Comparison of ENCODE assay signal across 1 cellular context in the genomic region with DNA sequence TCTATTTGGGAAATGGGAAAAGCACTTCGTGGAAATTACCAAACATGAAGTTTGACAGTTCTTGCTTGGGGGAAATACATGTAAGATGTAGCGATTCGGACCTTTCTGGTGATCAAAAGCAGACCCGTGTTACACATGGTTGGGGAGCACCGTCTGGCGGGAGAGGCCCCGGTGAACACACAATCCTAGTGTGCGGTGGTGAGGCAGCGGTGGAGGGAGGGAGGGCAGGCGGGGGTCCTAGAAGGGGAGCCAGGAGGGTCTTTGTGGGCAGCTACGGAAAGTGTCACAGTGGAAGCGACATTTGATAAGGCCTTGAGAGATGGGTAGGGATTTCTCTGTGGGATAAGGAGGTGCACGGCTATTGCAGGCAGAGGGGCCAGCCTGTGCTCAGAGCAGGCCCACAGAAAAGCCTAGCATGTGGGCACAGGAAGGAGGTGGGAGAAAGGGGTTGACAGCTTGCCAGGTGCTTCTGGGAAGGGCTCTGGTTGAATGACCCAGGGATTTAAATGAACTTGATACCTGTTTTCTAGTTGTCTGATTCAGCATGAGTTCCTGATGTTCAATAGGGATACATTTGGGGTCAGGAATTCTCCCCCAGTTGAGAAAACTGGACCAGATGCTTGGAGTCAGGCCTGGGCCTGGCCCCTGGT.
TF ChIP-seq lines count a peak whose summit lies in the region.

No MANE protein-coding gene starts in this region.

TF ChIP-seq in GM23338, 12 proteins besides CTCF, POLR2A, EP300 and RAD21:
- TF ChIP-seq, protein P1, sequence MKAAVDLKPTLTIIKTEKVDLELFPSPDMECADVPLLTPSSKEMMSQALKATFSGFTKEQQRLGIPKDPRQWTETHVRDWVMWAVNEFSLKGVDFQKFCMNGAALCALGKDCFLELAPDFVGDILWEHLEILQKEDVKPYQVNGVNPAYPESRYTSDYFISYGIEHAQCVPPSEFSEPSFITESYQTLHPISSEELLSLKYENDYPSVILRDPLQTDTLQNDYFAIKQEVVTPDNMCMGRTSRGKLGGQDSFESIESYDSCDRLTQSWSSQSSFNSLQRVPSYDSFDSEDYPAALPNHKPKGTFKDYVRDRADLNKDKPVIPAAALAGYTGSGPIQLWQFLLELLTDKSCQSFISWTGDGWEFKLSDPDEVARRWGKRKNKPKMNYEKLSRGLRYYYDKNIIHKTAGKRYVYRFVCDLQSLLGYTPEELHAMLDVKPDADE (IDR thresholded peaks at IDR 0.05), result no peak
- no peak for TF ChIP-seq CREB1 (CRISPR knock-in tag; IDR thresholded peaks at IDR 0.05; ENCODE audit: low read depth)
- no peak for TF ChIP-seq NANOG (IDR thresholded peaks at IDR 0.05; ENCODE audit: borderline replicate concordance)
- no peak for TF ChIP-seq EZH2phosphoT487 (IDR thresholded peaks at IDR 0.05; ENCODE audit: unreplicated experiment)
- no peak for TF ChIP-seq ZNF114 (CRISPR knock-in tag; IDR thresholded peaks at IDR 0.05)
- TF ChIP-seq, protein P2, sequence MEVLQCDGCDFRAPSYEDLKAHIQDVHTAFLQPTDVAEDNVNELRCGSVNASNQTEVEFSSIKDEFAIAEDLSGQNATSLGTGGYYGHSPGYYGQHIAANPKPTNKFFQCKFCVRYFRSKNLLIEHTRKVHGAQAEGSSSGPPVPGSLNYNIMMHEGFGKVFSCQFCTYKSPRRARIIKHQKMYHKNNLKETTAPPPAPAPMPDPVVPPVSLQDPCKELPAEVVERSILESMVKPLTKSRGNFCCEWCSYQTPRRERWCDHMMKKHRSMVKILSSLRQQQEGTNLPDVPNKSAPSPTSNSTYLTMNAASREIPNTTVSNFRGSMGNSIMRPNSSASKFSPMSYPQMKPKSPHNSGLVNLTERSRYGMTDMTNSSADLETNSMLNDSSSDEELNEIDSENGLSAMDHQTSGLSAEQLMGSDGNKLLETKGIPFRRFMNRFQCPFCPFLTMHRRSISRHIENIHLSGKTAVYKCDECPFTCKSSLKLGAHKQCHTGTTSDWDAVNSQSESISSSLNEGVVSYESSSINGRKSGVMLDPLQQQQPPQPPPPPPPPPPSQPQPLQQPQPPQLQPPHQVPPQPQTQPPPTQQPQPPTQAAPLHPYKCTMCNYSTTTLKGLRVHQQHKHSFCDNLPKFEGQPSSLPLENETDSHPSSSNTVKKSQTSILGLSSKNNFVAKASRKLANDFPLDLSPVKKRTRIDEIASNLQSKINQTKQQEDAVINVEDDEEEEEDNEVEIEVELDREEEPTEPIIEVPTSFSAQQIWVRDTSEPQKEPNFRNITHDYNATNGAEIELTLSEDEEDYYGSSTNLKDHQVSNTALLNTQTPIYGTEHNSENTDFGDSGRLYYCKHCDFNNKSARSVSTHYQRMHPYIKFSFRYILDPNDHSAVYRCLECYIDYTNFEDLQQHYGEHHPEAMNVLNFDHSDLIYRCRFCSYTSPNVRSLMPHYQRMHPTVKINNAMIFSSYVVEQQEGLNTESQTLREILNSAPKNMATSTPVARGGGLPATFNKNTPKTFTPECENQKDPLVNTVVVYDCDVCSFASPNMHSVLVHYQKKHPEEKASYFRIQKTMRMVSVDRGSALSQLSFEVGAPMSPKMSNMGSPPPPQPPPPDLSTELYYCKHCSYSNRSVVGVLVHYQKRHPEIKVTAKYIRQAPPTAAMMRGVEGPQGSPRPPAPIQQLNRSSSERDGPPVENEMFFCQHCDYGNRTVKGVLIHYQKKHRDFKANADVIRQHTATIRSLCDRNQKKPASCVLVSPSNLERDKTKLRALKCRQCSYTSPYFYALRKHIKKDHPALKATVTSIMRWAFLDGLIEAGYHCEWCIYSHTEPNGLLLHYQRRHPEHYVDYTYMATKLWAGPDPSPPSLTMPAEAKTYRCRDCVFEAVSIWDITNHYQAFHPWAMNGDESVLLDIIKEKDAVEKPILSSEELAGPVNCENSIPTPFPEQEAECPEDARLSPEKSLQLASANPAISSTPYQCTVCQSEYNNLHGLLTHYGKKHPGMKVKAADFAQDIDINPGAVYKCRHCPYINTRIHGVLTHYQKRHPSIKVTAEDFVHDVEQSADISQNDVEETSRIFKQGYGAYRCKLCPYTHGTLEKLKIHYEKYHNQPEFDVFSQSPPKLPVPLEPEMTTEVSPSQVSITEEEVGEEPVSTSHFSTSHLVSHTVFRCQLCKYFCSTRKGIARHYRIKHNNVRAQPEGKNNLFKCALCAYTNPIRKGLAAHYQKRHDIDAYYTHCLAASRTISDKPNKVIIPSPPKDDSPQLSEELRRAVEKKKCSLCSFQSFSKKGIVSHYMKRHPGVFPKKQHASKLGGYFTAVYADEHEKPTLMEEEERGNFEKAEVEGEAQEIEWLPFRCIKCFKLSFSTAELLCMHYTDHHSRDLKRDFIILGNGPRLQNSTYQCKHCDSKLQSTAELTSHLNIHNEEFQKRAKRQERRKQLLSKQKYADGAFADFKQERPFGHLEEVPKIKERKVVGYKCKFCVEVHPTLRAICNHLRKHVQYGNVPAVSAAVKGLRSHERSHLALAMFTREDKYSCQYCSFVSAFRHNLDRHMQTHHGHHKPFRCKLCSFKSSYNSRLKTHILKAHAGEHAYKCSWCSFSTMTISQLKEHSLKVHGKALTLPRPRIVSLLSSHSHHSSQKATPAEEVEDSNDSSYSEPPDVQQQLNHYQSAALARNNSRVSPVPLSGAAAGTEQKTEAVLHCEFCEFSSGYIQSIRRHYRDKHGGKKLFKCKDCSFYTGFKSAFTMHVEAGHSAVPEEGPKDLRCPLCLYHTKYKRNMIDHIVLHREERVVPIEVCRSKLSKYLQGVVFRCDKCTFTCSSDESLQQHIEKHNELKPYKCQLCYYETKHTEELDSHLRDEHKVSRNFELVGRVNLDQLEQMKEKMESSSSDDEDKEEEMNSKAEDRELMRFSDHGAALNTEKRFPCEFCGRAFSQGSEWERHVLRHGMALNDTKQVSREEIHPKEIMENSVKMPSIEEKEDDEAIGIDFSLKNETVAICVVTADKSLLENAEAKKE (CRISPR knock-in tag; IDR thresholded peaks at IDR 0.05), result no peak
- TF ChIP-seq POLR2AphosphoS5 (IDR thresholded peaks at IDR 0.05; ENCODE audit: low read depth), result no peak
- no peak for TF ChIP-seq STAT1 (IDR thresholded peaks at IDR 0.05; ENCODE audit: unreplicated experiment)
- TF ChIP-seq, protein P3, sequence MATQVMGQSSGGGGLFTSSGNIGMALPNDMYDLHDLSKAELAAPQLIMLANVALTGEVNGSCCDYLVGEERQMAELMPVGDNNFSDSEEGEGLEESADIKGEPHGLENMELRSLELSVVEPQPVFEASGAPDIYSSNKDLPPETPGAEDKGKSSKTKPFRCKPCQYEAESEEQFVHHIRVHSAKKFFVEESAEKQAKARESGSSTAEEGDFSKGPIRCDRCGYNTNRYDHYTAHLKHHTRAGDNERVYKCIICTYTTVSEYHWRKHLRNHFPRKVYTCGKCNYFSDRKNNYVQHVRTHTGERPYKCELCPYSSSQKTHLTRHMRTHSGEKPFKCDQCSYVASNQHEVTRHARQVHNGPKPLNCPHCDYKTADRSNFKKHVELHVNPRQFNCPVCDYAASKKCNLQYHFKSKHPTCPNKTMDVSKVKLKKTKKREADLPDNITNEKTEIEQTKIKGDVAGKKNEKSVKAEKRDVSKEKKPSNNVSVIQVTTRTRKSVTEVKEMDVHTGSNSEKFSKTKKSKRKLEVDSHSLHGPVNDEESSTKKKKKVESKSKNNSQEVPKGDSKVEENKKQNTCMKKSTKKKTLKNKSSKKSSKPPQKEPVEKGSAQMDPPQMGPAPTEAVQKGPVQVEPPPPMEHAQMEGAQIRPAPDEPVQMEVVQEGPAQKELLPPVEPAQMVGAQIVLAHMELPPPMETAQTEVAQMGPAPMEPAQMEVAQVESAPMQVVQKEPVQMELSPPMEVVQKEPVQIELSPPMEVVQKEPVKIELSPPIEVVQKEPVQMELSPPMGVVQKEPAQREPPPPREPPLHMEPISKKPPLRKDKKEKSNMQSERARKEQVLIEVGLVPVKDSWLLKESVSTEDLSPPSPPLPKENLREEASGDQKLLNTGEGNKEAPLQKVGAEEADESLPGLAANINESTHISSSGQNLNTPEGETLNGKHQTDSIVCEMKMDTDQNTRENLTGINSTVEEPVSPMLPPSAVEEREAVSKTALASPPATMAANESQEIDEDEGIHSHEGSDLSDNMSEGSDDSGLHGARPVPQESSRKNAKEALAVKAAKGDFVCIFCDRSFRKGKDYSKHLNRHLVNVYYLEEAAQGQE (IDR thresholded peaks at IDR 0.05; ENCODE audit: unreplicated experiment), result no peak
- TF ChIP-seq JUNB (IDR thresholded peaks at IDR 0.05; ENCODE audit: unreplicated experiment), result no peak
- no peak for TF ChIP-seq EZH2 (IDR thresholded peaks at IDR 0.05; ENCODE audit: low read depth, unreplicated experiment)
